1 cellular context compared by ENCODE assay signal in genomic region chr10:79023489-79024162, GRCh38.
TF ChIP-seq lines count a peak whose summit lies in the region.

No MANE protein-coding gene starts in this region.

TF ChIP-seq in HepG2, 621 proteins besides CTCF, POLR2A, EP300 and RAD21 (continued from another document):
- no peak for TF ChIP-seq ZNF512B (CRISPR knock-in tag; IDR thresholded peaks at IDR 0.05; ENCODE audit: borderline replicate concordance)
- 0 out of 2 replicates have a peak, but pooled peaks have one; percentile 56 for TF ChIP-seq ZSCAN22 (CRISPR knock-in tag; IDR thresholded peaks at IDR 0.05)
- peak; percentile 58; the same call in 1 of the 2 replicates for TF ChIP-seq ZNF768 (CRISPR knock-in tag; IDR thresholded peaks at IDR 0.05)
- no peak for TF ChIP-seq PRDM10 (CRISPR knock-in tag; IDR thresholded peaks at IDR 0.05; ENCODE audit: low read depth)
